ENCODE assay signal across 10 cellular contexts in the genomic region with DNA sequence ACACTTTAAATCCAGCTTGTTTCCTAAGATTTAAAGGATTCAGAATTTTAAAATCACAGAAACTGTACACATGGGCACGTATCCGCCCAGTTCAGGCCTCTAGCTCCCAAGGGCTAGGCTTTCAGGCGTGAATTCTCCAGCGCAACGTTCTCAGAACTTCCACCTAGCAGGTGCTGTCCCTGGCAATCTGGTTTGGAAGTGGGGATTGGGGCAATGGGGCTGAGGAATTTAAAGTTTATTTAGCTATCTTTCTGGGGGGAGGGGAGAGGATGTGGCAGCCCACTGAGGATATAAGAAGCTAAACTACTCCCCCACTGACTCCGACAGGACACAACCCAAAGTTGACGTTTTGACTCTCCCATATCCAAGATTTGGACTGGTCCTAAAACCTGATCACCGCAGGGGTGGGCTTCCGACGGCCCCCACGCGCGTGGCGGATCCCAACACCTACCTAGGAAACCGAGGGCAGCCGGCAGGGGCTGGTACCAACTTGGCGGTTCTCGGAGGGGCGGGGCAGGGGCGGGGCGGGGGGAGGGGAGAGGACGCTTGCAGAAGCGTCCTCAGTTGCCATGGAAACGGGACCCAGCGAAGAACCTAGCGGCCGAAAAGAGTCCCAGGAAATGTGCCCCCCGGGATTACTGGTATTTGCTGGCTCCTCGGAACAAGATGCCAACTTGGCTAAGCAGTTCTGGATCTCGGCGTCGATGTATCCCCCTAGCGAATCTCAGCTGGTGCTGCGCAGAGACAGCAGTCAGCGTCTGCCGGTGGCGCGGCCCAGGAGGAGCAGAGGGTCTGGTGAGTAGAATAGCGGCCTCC. TPM values are rescaled to one million over a fixed set of nuclear protein-coding genes. Genes with fewer than 3 reads are reported as not detected.
DNase-seq lines count a peak whose midpoint lies in the region; ATAC-seq and TF ChIP-seq lines count a peak whose summit lies in the region.
"Had no signal": no experiment of that assay in that cellular context is flagged by ENCODE, and none has a peak within 500 bp of the region (broad histone marks: within the 10 kb centered on the region; RNA-seq: fewer than 3 reads in every experiment).

A gene (plus strand): TSS at position 563 of the 816 bp plus-strand sequence. CDS start 7 bp downstream, at position 570.

- DNase-seq in COLO668 (lab: John Stamatoyannopoulos, UW; ENCODE audit: unreplicated experiment): peak; percentile 15
- peak; percentile 48 for DNase-seq in NCI-H345 treated with DMSO at 0.1 percent for 48 hours (lab: John Stamatoyannopoulos, UW; ENCODE audit: unreplicated experiment)
- DNase-seq in chondrocyte (ENCODE audit: low spot score): no peak
- no peak for DNase-seq in naive B cell
- DNase-seq in NAMALWA (ENCODE audit: low spot score): no peak
- no peak for DNase-seq in spleen
- no peak for DNase-seq in NCI-H128 (lab: John Stamatoyannopoulos, UW; ENCODE audit: unreplicated experiment)
- DNase-seq in SKM-1 treated with dmso at 0.1 percent for 144 hours (lab: John Stamatoyannopoulos, UW; ENCODE audit: unreplicated experiment): no peak

- H3K27ac ChIP-seq in spleen: no peak within 1 kb of the TSS
- H3K27ac ChIP-seq: neutrophil had no signal

- H3K4me3 Mint-ChIP-seq in chondrocyte (ENCODE audit: unreplicated experiment) (peak within 1 kb of the TSS; percentile 52), naive B cell (peak within 1 kb of the TSS in 7 of 8 donors; percentile 57 to 76 (median 66))

- H3K4me3 ChIP-seq in spleen: peak within 1 kb of the TSS in 2 of 8 donors; percentile 11 to 39

- H3K27ac Mint-ChIP-seq in chondrocyte (ENCODE audit: unreplicated experiment): no peak within 1 kb of the TSS
- no peak within 1 kb of the TSS for H3K27ac Mint-ChIP-seq in naive B cell

- intact Hi-C loops in spleen (cut with DNase I; ENCODE audit: low total_unique reads): no loop called here

- no peak for TF ChIP-seq POLR2A in spleen (IDR thresholded peaks at IDR 0.05)

- peaks cover 0 to 55% (median 39%) of the 10 kb centered on the region in 7 donors for H3K27me3 ChIP-seq in spleen (replicated peaks in 1 of 7)

- 20 to 28% (median 24%) methylated on average over 31 to 39 of the region's 39 CpGs for WGBS in spleen, 5 donors

- H3K4me1 Mint-ChIP-seq in chondrocyte (ENCODE audit: low read depth) (peaks cover 15% of the 10 kb centered on the region), naive B cell (peaks cover 4 to 14% (median 12%) of the 10 kb centered on the region in 3 donors)

- H3K36me3 Mint-ChIP-seq in chondrocyte (ENCODE audit: low read depth) (peaks cover 2% of the 10 kb centered on the region), naive B cell (peaks cover 0 to 8% of the 10 kb centered on the region in 2 donors)

- H3K27me3 Mint-ChIP-seq in chondrocyte (ENCODE audit: low read depth) (peaks cover 13% of the 10 kb centered on the region), naive B cell (peaks cover 37 to 51% (median 51%) of the 10 kb centered on the region in 3 donors)

- H3K36me3 ChIP-seq in spleen: no peaks in the 10 kb centered on the region
- H3K36me3 ChIP-seq: neutrophil had no signal

- peak; percentile 32 to 42 for ATAC-seq in naive B cell (ENCODE audit: low read depth in 2 of 2)

- TF ChIP-seq CTCF in chondrocyte (IDR thresholded peaks at IDR 0.05): peak; percentile 59
- no peak for TF ChIP-seq CTCF in spleen (IDR thresholded peaks at IDR 0.05 in 8 of 11, conservative IDR thresholded peaks at IDR 0.05 in 3 of 11)

- H3K9me3 Mint-ChIP-seq in chondrocyte (ENCODE audit: low read depth) (no peaks in the 10 kb centered on the region), naive B cell (no peaks in the 10 kb centered on the region)

- H3K4me1 ChIP-seq in spleen: peaks cover 0 to 28% (median 15%) of the 10 kb centered on the region in 6 donors

- no peaks in the 10 kb centered on the region for H3K9me3 ChIP-seq in spleen
- H3K9me3 ChIP-seq: neutrophil had no signal

RNA-seq across cellular contexts. Expression of the gene that starts here (rescaled TPM):
- not detected in 3 replicates for total RNA-seq in chondrocyte
- polyA plus RNA-seq in naive B cell (ENCODE audit: low read depth in 6 of 6): not detected
- total RNA-seq in spleen: not detected
- not detected for polyA plus RNA-seq in spleen
- total RNA-seq: subcutaneous adipose tissue had no signal

Comparison
In these comparisons a context has a peak if more than half of its experiments do, and no peak if none do; other contexts are left out.
1. Peak in ATAC-seq in naive B cell; RNA of the gene not detected or under 1 TPM.
2. DNase-seq: peak in COLO668 (single experiment) and NCI-H345 treated with DMSO at 0.1 percent for 48 hours (single experiment); none in chondrocyte (single experiment), naive B cell (single experiment), NAMALWA (single experiment), spleen (single experiment), NCI-H128 (single experiment) and SKM-1 treated with dmso at 0.1 percent for 144 hours (single experiment).